Comparison of ENCODE assay signal across 8 cellular contexts in the genomic region with DNA sequence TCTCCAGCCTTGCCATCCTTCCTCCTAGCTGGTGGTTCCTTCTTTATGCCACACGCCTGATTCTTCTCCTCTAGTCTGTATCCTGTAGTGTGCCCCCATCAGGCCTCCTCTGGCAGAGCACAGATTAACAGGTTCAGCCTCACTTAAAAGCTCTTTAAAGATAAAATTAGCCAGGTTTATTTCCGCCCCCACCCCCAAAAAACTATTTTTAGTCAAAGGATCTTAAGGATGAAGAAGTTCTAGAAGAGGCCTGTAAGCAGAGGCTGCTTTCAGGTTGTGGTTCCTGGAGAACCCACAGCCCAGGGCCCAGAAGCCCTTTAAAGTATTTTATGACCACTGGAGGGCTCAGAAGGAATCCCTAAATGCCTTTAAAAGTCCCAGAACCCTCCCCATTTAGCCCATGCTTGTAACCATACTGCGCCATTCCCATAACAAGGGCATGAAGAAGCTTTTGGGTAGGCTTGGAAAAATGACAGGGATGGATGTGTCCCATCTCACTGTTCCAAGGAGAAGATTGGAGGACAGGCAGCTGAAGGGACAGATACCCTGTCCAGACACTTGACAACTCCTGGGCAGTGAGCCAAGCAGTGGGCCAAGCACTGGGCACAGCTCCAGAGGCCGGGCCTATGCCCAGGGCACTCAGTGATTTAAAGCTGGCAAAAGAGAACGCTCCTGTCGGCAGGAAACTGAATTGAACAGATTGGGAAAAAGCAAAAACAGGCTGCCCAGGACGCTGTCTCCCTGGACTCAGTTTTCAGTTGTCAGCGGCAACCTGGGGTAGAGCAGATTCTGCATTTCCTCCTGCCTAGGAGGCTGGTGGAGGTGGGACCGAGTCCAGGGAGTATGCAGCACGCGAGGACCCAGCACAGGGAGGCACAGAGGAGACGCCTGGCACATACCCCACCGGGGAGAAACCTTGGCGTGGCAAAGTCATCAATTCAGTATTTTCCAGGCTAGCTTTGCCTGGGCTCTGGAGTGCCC.
DNase-seq lines count a peak whose midpoint lies in the region; ATAC-seq and TF ChIP-seq lines count a peak whose summit lies in the region.

No MANE protein-coding gene starts in this region.

- no peak overlapping the region for H3K4me3 ChIP-seq in foreskin fibroblast (ENCODE audit: low read depth in 1 of 2, low read length in 2 of 2)

- TF ChIP-seq CTCF in foreskin fibroblast (IDR thresholded peaks at IDR 0.05; ENCODE audit: low read depth, low read length) (peak; percentile 13), omental fat pad (IDR thresholded peaks at IDR 0.05) (no peak)

- peak; percentile 18 for DNase-seq in EL
- peak; percentile 10 for DNase-seq in LoVo (ENCODE audit: low spot score)
- DNase-seq in SKM-1 treated with dmso at 0.1 percent for 144 hours (lab: John Stamatoyannopoulos, UW; ENCODE audit: unreplicated experiment), result peak; percentile 61
- no peak for DNase-seq in foreskin fibroblast
- DNase-seq in omental fat pad (ENCODE audit: low spot score), result peak; percentile 28
- no peak for DNase-seq in NK-92 treated with Interleukin-12 subunit alpha and Interleukin-12 subunit beta, amount 100 ng/mL, for 24 hours (lab: John Stamatoyannopoulos, UW)

- ATAC-seq in omental fat pad (ENCODE audit: low FRiP score) (peak; percentile 41), GM21526 (IDR thresholded peaks at IDR 0.05; ENCODE audit: low FRiP score, unreplicated experiment) (no peak), GM21619 (IDR thresholded peaks at IDR 0.05; ENCODE audit: unreplicated experiment) (no peak)

Comparison
In these comparisons a context has a peak if more than half of its experiments do, and no peak if none do; other contexts are left out.
1. DNase-seq: peak in EL (single experiment), LoVo (single experiment), SKM-1 treated with dmso at 0.1 percent for 144 hours (single experiment) and omental fat pad (single experiment); none in foreskin fibroblast (0 of 2) and NK-92 treated with Interleukin-12 subunit alpha and Interleukin-12 subunit beta, amount 100 ng/mL, for 24 hours (single experiment).